In the genomic region with DNA sequence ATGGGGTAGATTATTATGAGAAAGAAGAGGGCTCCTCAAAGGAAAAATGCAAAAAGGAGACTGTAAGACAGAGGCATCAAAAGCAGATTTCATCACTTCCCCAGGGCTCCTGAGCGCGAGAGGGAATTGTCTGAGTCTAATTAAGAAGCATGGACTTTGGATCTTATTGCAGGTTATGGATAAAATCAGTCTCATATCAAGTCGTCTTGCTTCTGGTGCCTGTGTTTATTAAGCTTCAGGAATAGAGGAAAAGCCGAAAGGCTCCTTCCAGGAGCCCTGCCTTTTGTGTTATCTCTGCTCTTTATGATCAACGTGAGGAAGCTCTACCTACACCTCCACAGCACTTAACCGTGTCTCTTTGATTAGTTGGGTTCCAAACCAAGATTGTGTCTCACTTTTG, we compare ENCODE assay signal across 11 cellular contexts. TPM values are rescaled to one million over a fixed set of nuclear protein-coding genes. Genes with fewer than 3 reads are reported as not detected.
"Had no signal": no experiment of that assay in that cellular context is flagged by ENCODE, and none has a peak within 500 bp of the region (broad histone marks: within the 10 kb centered on the region; RNA-seq: fewer than 3 reads in every experiment).

No MANE protein-coding gene starts in this region.

- H3K36me3 ChIP-seq: HAP-1 had no signal

- DNase-seq: GM23248, GOT3, H7, HFFc6 had no signal

- H3K9me3 ChIP-seq: HAP-1 had no signal

- FAIRE-seq: HepG2 had no signal

- H3K4me3 ChIP-seq: GM23248, HAP-1 had no signal

- H3K4me1 ChIP-seq: HAP-1 had no signal

- ATAC-seq: HCT116, HepG2 had no signal

- H3K27ac ChIP-seq: GM23248, HL-60 had no signal

RNA-seq across cellular contexts. Expression of a gene that starts 25.0 kb away (rescaled TPM):
- total RNA-seq: HepG2 had no signal
- polyA plus RNA-seq: IgD-negative memory B cell had no signal

RNA-seq across cellular contexts. Expression of a gene that starts 59.3 kb away (rescaled TPM):
- total RNA-seq: GM23248, H4, H7, HepG2, HT1080 had no signal
- polyA plus RNA-seq: GM23248, HepG2, IgD-negative memory B cell had no signal
